Comparison of ENCODE assay signal across 26 cellular contexts in the genomic region with DNA sequence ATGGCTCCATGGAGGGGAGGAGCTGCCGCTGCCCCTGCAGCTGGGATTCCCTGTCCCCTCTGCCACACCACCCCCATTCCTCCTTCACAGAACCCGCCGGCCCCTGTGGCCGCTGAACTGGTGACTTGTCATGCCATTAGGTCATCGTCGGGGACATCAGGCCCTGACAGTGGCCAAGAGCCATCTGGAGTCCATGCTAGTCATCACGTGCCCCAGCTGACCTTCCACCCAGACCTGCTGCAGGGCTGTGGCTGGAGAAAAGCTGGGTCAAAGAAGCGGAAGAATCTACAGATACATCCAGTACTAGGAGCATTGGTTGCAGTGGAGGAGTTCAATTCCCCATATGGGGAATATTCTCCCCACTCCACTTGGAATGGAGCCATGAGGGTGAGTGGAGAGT.
"Had no signal": no experiment of that assay in that cellular context is flagged by ENCODE, and none has a peak within 500 bp of the region (broad histone marks: within the 10 kb centered on the region; RNA-seq: fewer than 3 reads in every experiment).

No MANE protein-coding gene starts in this region.

- H3K9me3 ChIP-seq: MG63, SJSA1 had no signal

- H3K36me3 Mint-ChIP-seq: activated naive CD8-positive, alpha-beta T cell treated with anti-CD3 and anti-CD28 coated beads for 36 hours had no signal

- H3K27ac ChIP-seq: brain microvascular endothelial cell, RWPE1, SJSA1 had no signal

- ATAC-seq: activated CD4-positive, CD25-positive, alpha-beta regulatory T cell treated with anti-CD3 and anti-CD28 coated beads, Interleukin-2, amount 50 U/mL, for 24 hours; activated CD8-positive, alpha-beta T cell treated with anti-CD3 and anti-CD28 coated beads, Interleukin-2, amount 10 ng/mL, durations not matched to agents 7 days and 5 days; activated T-cell treated with anti-CD3 and anti-CD28 coated beads, Interleukin-2, amount 50 U/mL, for 4 hours; Panc1; SK-N-SH treated with all-trans-retinoic acid at 6 μM for 48 hours had no signal

- H3K27me3 ChIP-seq: brain microvascular endothelial cell, MG63, SJSA1 had no signal

- H3K4me3 ChIP-seq: MG63, SJSA1 had no signal

- H3K27me3 Mint-ChIP-seq: activated naive CD8-positive, alpha-beta T cell treated with anti-CD3 and anti-CD28 coated beads for 36 hours had no signal

- DNase-seq: activated CD4-positive, alpha-beta T cell treated with anti-CD3 and anti-CD28 coated beads for 48 hours; activated CD4-positive, alpha-beta T cell treated with anti-CD3 and anti-CD28 coated beads, Interleukin-2, amount 50 U/mL, for 4 hours; activated CD8-positive, alpha-beta T cell treated with anti-CD3 and anti-CD28 coated beads, Interleukin-2, amount 10 ng/mL, durations not matched to agents 7 days and 5 days; activated effector memory CD4-positive, alpha-beta T cell treated with anti-CD3 and anti-CD28 coated beads, Interleukin-2, amount 50 U/mL, for 16 hours; activated naive CD4-positive, alpha-beta T cell treated with Interleukin-2 at 50 U/mL for 16 hours; activated naive CD8-positive, alpha-beta T cell treated with anti-CD3 and anti-CD28 coated beads for 36 hours; activated T-cell treated with anti-CD3 and anti-CD28 coated beads, Interleukin-2, amount 50 U/mL, for 4 hours; brain microvascular endothelial cell; MG63; MV-4-11; NCI-H1092 treated with DMSO at 0.1 percent for 48 hours; NCI-H1417 treated with DMSO at 0.1 percent for 48 hours; NCI-H1694; NCI-H2029; NCI-H2107; NCI-H2171 treated with DMSO at 0.1 percent for 48 hours; NCI-H226; NCI-H526; NCI-H82; SHP77; SW 1271 had no signal

- H3K4me1 ChIP-seq: SJSA1 had no signal

- H3K4me3 Mint-ChIP-seq: activated CD8-positive, alpha-beta T cell treated with anti-CD3 and anti-CD28 coated beads, Interleukin-2, amount 10 ng/mL, durations not matched to agents 7 days and 5 days; activated naive CD8-positive, alpha-beta T cell treated with anti-CD3 and anti-CD28 coated beads for 36 hours; activated T-cell treated with anti-CD3 and anti-CD28 coated beads, Interleukin-2, amount 50 U/mL, for 4 hours had no signal

- H3K36me3 ChIP-seq: brain microvascular endothelial cell, MG63, SJSA1 had no signal

- H3K9me3 Mint-ChIP-seq: activated naive CD8-positive, alpha-beta T cell treated with anti-CD3 and anti-CD28 coated beads for 36 hours; activated T-cell treated with anti-CD3 and anti-CD28 coated beads, Interleukin-2, amount 50 U/mL, for 4 hours had no signal

- H3K4me1 Mint-ChIP-seq: activated naive CD8-positive, alpha-beta T cell treated with anti-CD3 and anti-CD28 coated beads for 36 hours had no signal

- H3K27ac Mint-ChIP-seq: activated CD8-positive, alpha-beta T cell treated with anti-CD3 and anti-CD28 coated beads, Interleukin-2, amount 10 ng/mL, durations not matched to agents 7 days and 5 days; activated naive CD8-positive, alpha-beta T cell treated with anti-CD3 and anti-CD28 coated beads for 36 hours had no signal
